In the genomic region with DNA sequence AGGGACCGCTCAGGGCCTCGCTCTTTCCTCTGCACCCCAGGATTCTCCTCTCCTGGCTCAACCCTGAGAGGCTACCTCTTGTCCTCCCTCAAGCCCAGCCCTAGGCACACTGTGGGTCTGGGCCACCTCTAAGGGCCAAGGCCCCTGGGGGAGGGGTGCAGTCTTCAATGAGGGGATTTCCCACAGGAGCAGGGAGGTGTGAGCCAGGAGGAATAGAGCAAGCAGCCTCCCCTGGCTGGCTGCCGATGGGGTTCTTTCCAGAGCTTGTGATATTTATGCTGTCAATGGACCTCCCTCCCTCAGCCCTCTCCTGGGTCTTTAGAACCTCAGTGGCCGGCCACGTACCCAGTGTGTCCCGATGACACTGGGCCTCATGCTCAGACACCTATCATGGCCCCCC, we compare ENCODE assay signal across 1 cellular context.
TF ChIP-seq lines count a peak whose summit lies in the region.

No MANE protein-coding gene starts in this region.

TF ChIP-seq in H1, 55 proteins besides CTCF, POLR2A, EP300 and RAD21:
- TF ChIP-seq POU5F1 (IDR thresholded peaks at IDR 0.05; ENCODE audit: low read depth, low read length) (no peak), GTF2F1 (IDR thresholded peaks at IDR 0.05; ENCODE audit: borderline replicate concordance, low read depth, low read length) (no peak), TCF12 (IDR thresholded peaks at IDR 0.05; ENCODE audit: low read depth, low read length) (no peak), CTBP2 (IDR thresholded peaks at IDR 0.05; ENCODE audit: borderline replicate concordance, insufficient read depth, insufficient read length, low read length) (no peak), BRCA1 (IDR thresholded peaks at IDR 0.05; ENCODE audit: low read depth, low read length) (no peak), RNF2 (IDR thresholded peaks at IDR 0.05; ENCODE audit: borderline replicate concordance, low read depth, low read length, missing control alignments, poor library complexity, severe bottlenecking) (no peak), SUZ12 (IDR thresholded peaks at IDR 0.05; ENCODE audit: low read length) (no peak), SIRT6 (IDR thresholded peaks at IDR 0.05; ENCODE audit: low read length) (no peak)
